Comparison of ENCODE assay signal across 8 cellular contexts in the genomic region with DNA sequence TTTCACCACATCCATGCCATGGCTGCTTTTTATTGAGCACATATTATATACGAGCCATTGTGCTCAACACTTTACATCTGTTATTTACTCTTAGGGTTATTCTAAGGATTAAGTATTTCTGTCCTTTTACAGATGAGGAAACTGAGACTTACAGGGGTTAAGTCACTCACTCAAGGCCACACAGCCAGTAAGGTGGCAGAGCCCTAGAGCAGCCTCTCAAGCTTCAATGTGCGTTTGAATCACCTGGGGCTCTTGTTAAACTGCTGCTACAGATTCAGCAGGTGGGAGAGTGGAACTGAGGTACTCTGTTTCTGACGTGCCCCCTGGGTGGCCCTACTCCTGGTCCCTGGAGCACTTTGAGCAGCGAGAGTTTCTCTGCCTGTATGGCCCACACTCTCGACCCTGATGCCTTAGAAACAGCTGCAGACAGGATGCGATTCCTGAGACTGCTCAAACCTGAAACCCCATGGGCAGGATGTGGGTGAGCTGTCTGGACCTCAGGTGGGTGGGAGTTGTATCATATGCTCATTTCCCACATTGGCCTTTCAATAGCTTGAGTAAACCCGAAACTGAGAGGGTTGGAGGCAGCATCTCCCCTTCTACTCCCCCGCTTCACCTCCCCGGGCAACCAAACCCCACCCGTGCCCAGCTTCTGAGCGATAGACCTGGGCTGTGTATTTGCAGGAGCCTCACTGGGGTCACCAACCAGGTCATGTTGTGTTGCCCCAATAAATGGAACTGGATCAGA. TPM values are rescaled to one million over a fixed set of nuclear protein-coding genes. Genes with fewer than 3 reads are reported as not detected.
DNase-seq lines count a peak whose midpoint lies in the region; ATAC-seq and TF ChIP-seq lines count a peak whose summit lies in the region.

No MANE protein-coding gene starts in this region.

- no peaks in the 10 kb centered on the region for H3K79me2 ChIP-seq in mesendoderm (ENCODE audit: control insufficient read depth, insufficient read depth, low read length)

- H3K79me1 ChIP-seq in mesendoderm (ENCODE audit: low read length) = no peaks in the 10 kb centered on the region

- H3K4ac ChIP-seq in mesendoderm (ENCODE audit: low read depth, low read length) = no peak overlapping the region

- H3K56ac ChIP-seq in mesendoderm (ENCODE audit: low read length) = no peak overlapping the region

- no peak overlapping the region for H3K4me3 Mint-ChIP-seq in WTC11

- H2BK15ac ChIP-seq in mesendoderm (replicated peaks; ENCODE audit: low read depth) = no peak overlapping the region

- no peak overlapping the region for H3K4me3 ChIP-seq in mesendoderm (ENCODE audit: low read length)

- POLR2A ChIA-PET in WTC11 (lab: Charles Lee) = interaction anchor here (0.6 kb wide), 1 partner anchor 20 kb away, joined by 3 read pairs; no protein-coding TSS in a partner anchor

- no peak overlapping the region for H3K23ac ChIP-seq in mesendoderm (ENCODE audit: low read length)

- H3K27me3 ChIP-seq in mesendoderm (ENCODE audit: insufficient read depth, low read length, poor library complexity) = no peaks in the 10 kb centered on the region

- no peak overlapping the region for H4K5ac ChIP-seq in mesendoderm (ENCODE audit: low read length)

- H3K36me3 Mint-ChIP-seq in WTC11 = no peaks in the 10 kb centered on the region

- no peak overlapping the region for H3K27ac Mint-ChIP-seq in WTC11

- H2BK120ac ChIP-seq in mesendoderm (ENCODE audit: low read depth, low read length) = no peak overlapping the region

- no peak overlapping the region for H4K8ac ChIP-seq in mesendoderm (ENCODE audit: low read depth, low read length)

- no peaks in the 10 kb centered on the region for H3K36me3 ChIP-seq in mesendoderm (ENCODE audit: control insufficient read depth, insufficient read depth, low read length)

- no peaks in the 10 kb centered on the region; the same call in 1 of the 2 replicates for H3K27me3 Mint-ChIP-seq in WTC11 (ENCODE audit: low read depth)

- H2AK5ac ChIP-seq in mesendoderm (ENCODE audit: low read length) = no peak overlapping the region

- DNase-seq in activated T-cell treated with anti-CD3 and anti-CD28 coated beads for 1 hour (ENCODE audit: low read depth) (peak; percentile 40), WTC11 (ENCODE audit: low spot score) (no peak), mesendoderm (no peak), hypothalamus (lab: John Stamatoyannopoulos, UW) (no peak), cardiac septum (ENCODE audit: low spot score) (no peak)
- DNase-seq in stimulated activated CD4-positive, alpha-beta T cell treated with anti-CD3 and anti-CD28 coated beads, Interleukin-4, amount 100 ng/mL, for 1 hour = peak; percentile 64

- TF ChIP-seq CTCF in WTC11 (IDR thresholded peaks at IDR 0.05) = no peak

- H2BK5ac ChIP-seq in mesendoderm (ENCODE audit: low read length) = no peak overlapping the region

- CTCF ChIA-PET in WTC11 (lab: Charles Lee) = interaction anchor here (0.7 to 2.0 kb wide), 6 partner anchors 16 to 135 kb away, joined by 3 to 8 read pairs (median 4); no protein-coding TSS in a partner anchor

- H3K27ac ChIP-seq in mesendoderm (ENCODE audit: low read depth, low read length) = no peak overlapping the region

- peaks cover 26% of the 10 kb centered on the region for H3K4me1 Mint-ChIP-seq in WTC11

- H3K4me1 ChIP-seq in mesendoderm (ENCODE audit: control insufficient read depth, low read depth, low read length) = peaks cover 3% of the 10 kb centered on the region

- intact Hi-C loops in cardiac septum (cut with DNase I) = no loop called here

- H3K9me3 Mint-ChIP-seq in WTC11 = peaks cover 5% of the 10 kb centered on the region

- no CpG with 5 or more reads among the region's 11 CpGs for WGBS in mesendoderm (ENCODE audit: extremely low coverage, insufficient coverage, low lambda C conversion rate)

- no peak overlapping the region for H3K9ac ChIP-seq in mesendoderm (ENCODE audit: low read length)

- H3K18ac ChIP-seq in mesendoderm (ENCODE audit: low read length) = no peak overlapping the region

- no peak overlapping the region for H3K4me2 ChIP-seq in mesendoderm (ENCODE audit: low read length)

- ATAC-seq in GM19455 (IDR thresholded peaks at IDR 0.05; ENCODE audit: unreplicated experiment) (peak; percentile 88), HG03432 (IDR thresholded peaks at IDR 0.05; ENCODE audit: unreplicated experiment) (peak; percentile 94), WTC11 (no peak)

TF ChIP-seq in WTC11, 78 proteins besides CTCF, POLR2A, EP300 and RAD21:
- TF ChIP-seq ZNF138 (CRISPR knock-in tag; conservative IDR thresholded peaks at IDR 0.05) (no peak), ZNF219 (CRISPR knock-in tag; IDR thresholded peaks at IDR 0.05; ENCODE audit: borderline replicate concordance) (no peak), TP53 (CRISPR knock-in tag; IDR thresholded peaks at IDR 0.05) (no peak), ZNF121 (CRISPR knock-in tag; IDR thresholded peaks at IDR 0.05) (no peak), PRRX2 (CRISPR knock-in tag; IDR thresholded peaks at IDR 0.05) (no peak), FOXP1 (CRISPR knock-in tag; IDR thresholded peaks at IDR 0.05; ENCODE audit: borderline replicate concordance) (no peak), OVOL2 (CRISPR knock-in tag; IDR thresholded peaks at IDR 0.05; ENCODE audit: borderline replicate concordance) (no peak), NR2C2 (CRISPR knock-in tag; IDR thresholded peaks at IDR 0.05) (no peak), ZNF423 (CRISPR knock-in tag; IDR thresholded peaks at IDR 0.05) (no peak), GABPB1 (CRISPR knock-in tag; IDR thresholded peaks at IDR 0.05) (no peak), MXD4 (CRISPR knock-in tag; IDR thresholded peaks at IDR 0.05; ENCODE audit: borderline replicate concordance) (no peak), SOX15 (CRISPR knock-in tag; IDR thresholded peaks at IDR 0.05) (no peak), RORB (CRISPR knock-in tag; IDR thresholded peaks at IDR 0.05) (no peak), SMAD4 (CRISPR knock-in tag; IDR thresholded peaks at IDR 0.05) (no peak), ATF1 (CRISPR knock-in tag; IDR thresholded peaks at IDR 0.05) (no peak)
- TF ChIP-seq, protein P1, sequence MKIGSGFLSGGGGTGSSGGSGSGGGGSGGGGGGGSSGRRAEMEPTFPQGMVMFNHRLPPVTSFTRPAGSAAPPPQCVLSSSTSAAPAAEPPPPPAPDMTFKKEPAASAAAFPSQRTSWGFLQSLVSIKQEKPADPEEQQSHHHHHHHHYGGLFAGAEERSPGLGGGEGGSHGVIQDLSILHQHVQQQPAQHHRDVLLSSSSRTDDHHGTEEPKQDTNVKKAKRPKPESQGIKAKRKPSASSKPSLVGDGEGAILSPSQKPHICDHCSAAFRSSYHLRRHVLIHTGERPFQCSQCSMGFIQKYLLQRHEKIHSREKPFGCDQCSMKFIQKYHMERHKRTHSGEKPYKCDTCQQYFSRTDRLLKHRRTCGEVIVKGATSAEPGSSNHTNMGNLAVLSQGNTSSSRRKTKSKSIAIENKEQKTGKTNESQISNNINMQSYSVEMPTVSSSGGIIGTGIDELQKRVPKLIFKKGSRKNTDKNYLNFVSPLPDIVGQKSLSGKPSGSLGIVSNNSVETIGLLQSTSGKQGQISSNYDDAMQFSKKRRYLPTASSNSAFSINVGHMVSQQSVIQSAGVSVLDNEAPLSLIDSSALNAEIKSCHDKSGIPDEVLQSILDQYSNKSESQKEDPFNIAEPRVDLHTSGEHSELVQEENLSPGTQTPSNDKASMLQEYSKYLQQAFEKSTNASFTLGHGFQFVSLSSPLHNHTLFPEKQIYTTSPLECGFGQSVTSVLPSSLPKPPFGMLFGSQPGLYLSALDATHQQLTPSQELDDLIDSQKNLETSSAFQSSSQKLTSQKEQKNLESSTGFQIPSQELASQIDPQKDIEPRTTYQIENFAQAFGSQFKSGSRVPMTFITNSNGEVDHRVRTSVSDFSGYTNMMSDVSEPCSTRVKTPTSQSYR (CRISPR knock-in tag; IDR thresholded peaks at IDR 0.05) = no peak
- TF ChIP-seq, protein P2, sequence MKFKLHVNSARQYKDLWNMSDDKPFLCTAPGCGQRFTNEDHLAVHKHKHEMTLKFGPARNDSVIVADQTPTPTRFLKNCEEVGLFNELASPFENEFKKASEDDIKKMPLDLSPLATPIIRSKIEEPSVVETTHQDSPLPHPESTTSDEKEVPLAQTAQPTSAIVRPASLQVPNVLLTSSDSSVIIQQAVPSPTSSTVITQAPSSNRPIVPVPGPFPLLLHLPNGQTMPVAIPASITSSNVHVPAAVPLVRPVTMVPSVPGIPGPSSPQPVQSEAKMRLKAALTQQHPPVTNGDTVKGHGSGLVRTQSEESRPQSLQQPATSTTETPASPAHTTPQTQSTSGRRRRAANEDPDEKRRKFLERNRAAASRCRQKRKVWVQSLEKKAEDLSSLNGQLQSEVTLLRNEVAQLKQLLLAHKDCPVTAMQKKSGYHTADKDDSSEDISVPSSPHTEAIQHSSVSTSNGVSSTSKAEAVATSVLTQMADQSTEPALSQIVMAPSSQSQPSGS (CRISPR knock-in tag; IDR thresholded peaks at IDR 0.05; ENCODE audit: borderline replicate concordance, low read depth) = no peak
- TF ChIP-seq, protein P3, sequence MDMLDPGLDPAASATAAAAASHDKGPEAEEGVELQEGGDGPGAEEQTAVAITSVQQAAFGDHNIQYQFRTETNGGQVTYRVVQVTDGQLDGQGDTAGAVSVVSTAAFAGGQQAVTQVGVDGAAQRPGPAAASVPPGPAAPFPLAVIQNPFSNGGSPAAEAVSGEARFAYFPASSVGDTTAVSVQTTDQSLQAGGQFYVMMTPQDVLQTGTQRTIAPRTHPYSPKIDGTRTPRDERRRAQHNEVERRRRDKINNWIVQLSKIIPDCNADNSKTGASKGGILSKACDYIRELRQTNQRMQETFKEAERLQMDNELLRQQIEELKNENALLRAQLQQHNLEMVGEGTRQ (CRISPR knock-in tag; IDR thresholded peaks at IDR 0.05) = no peak

RNA-seq across cellular contexts. Expression of a gene that starts 59.3 kb away (rescaled TPM):
- 10.4 to 16.8 TPM (median 12.2 TPM) in 3 replicates for total RNA-seq in WTC11 (2021)
- 7.7 TPM for polyA plus RNA-seq in mesendoderm (2013, experiment 1 of 2)
- 7.4 TPM for polyA plus RNA-seq in mesendoderm (2013, experiment 2 of 2)
- total RNA-seq in cardiac septum = 16.7 TPM

Comparison
In these comparisons a context has a peak if more than half of its experiments do, and no peak if none do; other contexts are left out.
1. DNase-seq: peak in activated T-cell treated with anti-CD3 and anti-CD28 coated beads for 1 hour (single experiment) and stimulated activated CD4-positive, alpha-beta T cell treated with anti-CD3 and anti-CD28 coated beads, Interleukin-4, amount 100 ng/mL, for 1 hour (single experiment); none in WTC11 (single experiment), mesendoderm (single experiment), hypothalamus (0 of 51) and cardiac septum (single experiment).